Comparison of ENCODE assay signal across 11 cellular contexts in the genomic region with DNA sequence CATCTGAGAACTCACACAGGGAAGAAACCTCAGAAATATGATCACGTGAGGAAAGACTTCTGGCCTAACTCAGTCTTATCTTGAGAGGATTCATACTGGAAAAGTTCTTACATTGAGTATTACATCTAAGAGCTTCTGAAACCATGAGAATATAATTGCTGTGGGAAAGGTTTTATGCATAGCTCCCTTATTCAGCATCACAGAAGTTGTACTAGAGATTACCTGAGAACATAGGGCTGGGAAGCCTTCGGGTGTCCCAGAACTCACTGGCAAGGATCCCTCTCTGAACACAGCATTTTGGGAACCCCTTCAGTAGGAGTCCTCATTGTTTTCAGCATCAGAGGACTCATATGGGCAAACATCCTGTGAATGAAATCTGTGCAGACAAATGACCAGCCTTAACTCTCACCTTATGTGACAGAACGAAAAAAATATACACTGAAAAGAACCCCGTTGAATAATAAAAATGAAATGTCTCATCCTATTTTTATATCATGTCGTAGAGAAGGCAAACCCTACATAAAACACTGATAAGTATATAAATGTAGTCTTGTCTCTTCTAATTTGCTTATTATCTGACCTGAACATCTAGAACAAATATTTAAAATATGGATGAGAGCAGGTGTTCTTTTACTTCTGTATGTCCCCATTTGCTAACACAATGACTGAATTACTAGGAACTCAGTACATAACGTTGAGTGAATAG. TPM values are rescaled to one million over a fixed set of nuclear protein-coding genes. Genes with fewer than 3 reads are reported as not detected.
DNase-seq lines count a peak whose midpoint lies in the region; TF ChIP-seq lines count a peak whose summit lies in the region.
"Had no signal": no experiment of that assay in that cellular context is flagged by ENCODE, and none has a peak within 500 bp of the region (broad histone marks: within the 10 kb centered on the region; RNA-seq: fewer than 3 reads in every experiment).

No MANE protein-coding gene starts in this region.

- peak overlapping the region; percentile 3 for H3K4me3 ChIP-seq in neural progenitor cell

- H3K27me3 ChIP-seq in neural progenitor cell, result no peaks in the 10 kb centered on the region

- H3K79me2 ChIP-seq in neural progenitor cell (ENCODE audit: low read depth), result no peaks in the 10 kb centered on the region

- H3K36me3 ChIP-seq in neural progenitor cell, result peaks cover 66% of the 10 kb centered on the region

- no peaks in the 10 kb centered on the region for H4K20me1 ChIP-seq in neural progenitor cell (ENCODE audit: low read depth)

- no peak overlapping the region for H3K27ac Mint-ChIP-seq in neural progenitor cell

- peaks cover 89% of the 10 kb centered on the region for H3K9me3 Mint-ChIP-seq in neural progenitor cell

- TF ChIP-seq CTCF in neural progenitor cell (IDR thresholded peaks at IDR 0.05), result no peak

- H3K4me1 Mint-ChIP-seq in neural progenitor cell, result no peaks in the 10 kb centered on the region

- H3K4me1 ChIP-seq in neural progenitor cell, result no peaks in the 10 kb centered on the region

- no peak overlapping the region for H3K4me3 Mint-ChIP-seq in neural progenitor cell

- DNase-seq in NCI-H526 treated with DMSO at 0.1 percent for 48 hours (lab: John Stamatoyannopoulos, UW), result peak; percentile 1
- no peak for DNase-seq in NCI-H526 (lab: John Stamatoyannopoulos, UW)
- peak; percentile 28 for DNase-seq in M059J (ENCODE audit: low read depth)
- DNase-seq in dermis blood vessel endothelial cell, result peak; percentile 33
- DNase-seq in neural progenitor cell (ENCODE audit: low spot score), result no peak
- no peak for DNase-seq in activated CD4-positive, alpha-beta T cell treated with anti-CD3 and anti-CD28 coated beads, Interleukin-2, amount 50 U/mL, for 48 hours
- DNase-seq in medulla oblongata (ENCODE audit: extremely low spot score), result no peak
- DNase-seq in putamen (ENCODE audit: low spot score), result no peak
- DNase-seq: activated gamma-delta T cell treated with Interleukin-2 at 50 U/mL for 16 hours, NCI-H1092 treated with DMSO at 0.1 percent for 48 hours, WERI-Rb-1 had no signal

- no peak overlapping the region for H3K9ac ChIP-seq in neural progenitor cell

- H3K4me2 ChIP-seq in neural progenitor cell, result no peak overlapping the region

- H2AFZ ChIP-seq in neural progenitor cell (replicated peaks), result no peak overlapping the region

- H3K27ac ChIP-seq in neural progenitor cell, result no peak overlapping the region
- H3K27ac ChIP-seq: WERI-Rb-1 had no signal

- H3K27me3 Mint-ChIP-seq in neural progenitor cell (ENCODE audit: insufficient read depth, low read depth), result peaks cover 18% of the 10 kb centered on the region

- peaks cover 16% of the 10 kb centered on the region for H3F3A ChIP-seq in neural progenitor cell (ENCODE audit: low read depth)

- H3K36me3 Mint-ChIP-seq in neural progenitor cell, result peaks cover 80% of the 10 kb centered on the region

- peaks cover 80% of the 10 kb centered on the region for H3K9me3 ChIP-seq in neural progenitor cell (ENCODE audit: low read depth)

RNA-seq across cellular contexts. Expression of gene ZNF274, which starts 14.2 kb away (rescaled TPM):
- 23.7 and 26.7 TPM in 2 replicates for total RNA-seq in M059J (2014; rRNA removed; shearing (Covaris generic))
- total RNA-seq in dermis blood vessel endothelial cell (21.0 and 21.3 TPM in 2 replicates), neural progenitor cell (ENCODE audit: low replicate concordance) (39.3 and 43.0 TPM in 2 replicates)

RNA-seq across cellular contexts. Expression of gene ZNF544, which starts 31.6 kb away (rescaled TPM):
- 47.3 and 65.4 TPM in 2 replicates for total RNA-seq in M059J (2014; rRNA removed; shearing (Covaris generic))
- 57.9 and 67.4 TPM in 2 replicates for total RNA-seq in dermis blood vessel endothelial cell
- total RNA-seq in neural progenitor cell (ENCODE audit: low replicate concordance), result 86.0 and 104 TPM in 2 replicates

RNA-seq across cellular contexts. Expression of gene ZNF329, which starts 46.5 kb away (rescaled TPM):
- 9.8 and 14.6 TPM in 2 replicates for total RNA-seq in M059J (2014; rRNA removed; shearing (Covaris generic))
- 13.1 and 14.6 TPM in 2 replicates for total RNA-seq in dermis blood vessel endothelial cell
- 28.4 and 36.2 TPM in 2 replicates for total RNA-seq in neural progenitor cell (ENCODE audit: low replicate concordance)

Comparison
In these comparisons a context has a peak if more than half of its experiments do, and no peak if none do; other contexts are left out.
1. DNase-seq: peak in NCI-H526 treated with DMSO at 0.1 percent for 48 hours (single experiment), M059J (single experiment) and dermis blood vessel endothelial cell (single experiment); none in NCI-H526 (0 of 2), neural progenitor cell (single experiment), activated CD4-positive, alpha-beta T cell treated with anti-CD3 and anti-CD28 coated beads, Interleukin-2, amount 50 U/mL, for 48 hours (0 of 2), medulla oblongata (single experiment) and putamen (single experiment).